Comparison of ENCODE assay signal across 1 cellular context in genomic region chr10:86152911-86153310, GRCh38.
TF ChIP-seq lines count a peak whose summit lies in the region.

No MANE protein-coding gene starts in this region.

TF ChIP-seq in IMR-90, 13 proteins besides CTCF, POLR2A, EP300 and RAD21 (continued from another document):
- no peak for TF ChIP-seq SMC3 (IDR thresholded peaks at IDR 0.05; ENCODE audit: low read depth, low read length)
- no peak for TF ChIP-seq NFE2L2 (IDR thresholded peaks at IDR 0.05; ENCODE audit: low read depth, low read length)
- no peak for TF ChIP-seq CHD1 (IDR thresholded peaks at IDR 0.05; ENCODE audit: low read depth, low read length)
- TF ChIP-seq BHLHE40 (IDR thresholded peaks at IDR 0.05; ENCODE audit: low read depth, low read length), result no peak
- TF ChIP-seq RCOR1 (IDR thresholded peaks at IDR 0.05; ENCODE audit: insufficient replicate concordance, low read length), result no peak
- TF ChIP-seq RFX5 (IDR thresholded peaks at IDR 0.05; ENCODE audit: low read depth, low read length), result no peak
- TF ChIP-seq MAFK (IDR thresholded peaks at IDR 0.05; ENCODE audit: low read depth, low read length), result no peak
- no peak for TF ChIP-seq MXI1 (IDR thresholded peaks at IDR 0.05; ENCODE audit: borderline replicate concordance, low read depth, low read length)
- TF ChIP-seq CEBPB (IDR thresholded peaks at IDR 0.05; ENCODE audit: low read depth, low read length), result no peak
